Comparison of ENCODE assay signal across 8 cellular contexts in the genomic region with DNA sequence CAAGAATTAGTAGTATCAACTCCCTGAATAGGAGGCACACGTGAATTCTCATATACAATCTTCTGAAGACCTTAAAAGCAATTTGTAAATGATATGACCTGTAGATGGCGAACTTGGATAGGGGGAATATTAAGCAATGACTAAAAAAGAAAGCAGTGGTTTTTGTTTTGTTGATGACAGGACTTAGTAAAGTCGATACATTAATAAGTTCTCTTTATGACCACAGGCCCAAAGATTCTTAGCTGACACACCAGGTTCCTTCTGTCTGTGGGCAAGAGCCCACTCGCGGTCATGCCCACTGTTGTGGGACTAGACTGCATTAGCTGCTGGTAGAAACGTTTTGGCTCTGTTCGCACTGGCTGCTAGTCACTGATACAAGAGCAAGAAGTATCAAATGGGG. TPM values are rescaled to one million over a fixed set of nuclear protein-coding genes. Genes with fewer than 3 reads are reported as not detected.
DNase-seq lines count a peak whose midpoint lies in the region; ATAC-seq and TF ChIP-seq lines count a peak whose summit lies in the region.

No MANE protein-coding gene starts in this region.

- H3K27me3 ChIP-seq in BE2C (peaks cover 14% of the 10 kb centered on the region), MM.1S (replicated peaks; ENCODE audit: insufficient read depth, low read length) (no peaks in the 10 kb centered on the region)

- H3K4me1 ChIP-seq in BE2C (peaks cover 7% of the 10 kb centered on the region; the same call in 1 of the 2 replicates), MM.1S (ENCODE audit: low read length) (no peaks in the 10 kb centered on the region)

- no peaks in the 10 kb centered on the region for H3F3A ChIP-seq in MM.1S (ENCODE audit: insufficient read depth, low read length)

- no peaks in the 10 kb centered on the region for H3K36me3 ChIP-seq in BE2C
- no peaks in the 10 kb centered on the region for H3K36me3 ChIP-seq in MM.1S (replicated peaks; ENCODE audit: insufficient read depth, low read length)

- TF ChIP-seq CTCF in BE2C (IDR thresholded peaks at IDR 0.05; ENCODE audit: low read depth, low read length) (peak; percentile 47), GM12875 (IDR thresholded peaks at IDR 0.05; ENCODE audit: borderline replicate concordance, insufficient read depth, low read depth, low read length) (peak; percentile 13; the same call in 1 of the 2 replicates), MM.1S (IDR thresholded peaks at IDR 0.05; ENCODE audit: low read length) (peak; percentile 67)

- no peak for DNase-seq in BE2C
- DNase-seq in MM.1S = peak; percentile 72
- no peak for DNase-seq in T-helper 17 cell
- peak; percentile 24 for DNase-seq in germinal center (ENCODE audit: low spot score)
- peak; percentile 40 for DNase-seq in smooth muscle cell of the brain vasculature (ENCODE audit: low read depth, low spot score)
- DNase-seq in activated CD8-positive, alpha-beta memory T cell treated with anti-CD3 and anti-CD28 coated beads, Interleukin-2, amount 50 U/mL, for 4 hours = no peak

- H3K79me2 ChIP-seq in MM.1S (ENCODE audit: low read length) = no peaks in the 10 kb centered on the region

- H3K9me2 ChIP-seq in MM.1S (replicated peaks; ENCODE audit: insufficient read depth, low read length) = no peaks in the 10 kb centered on the region

- no peaks in the 10 kb centered on the region for H4K20me1 ChIP-seq in MM.1S (ENCODE audit: insufficient read depth, low read length)

- peak overlapping the region; percentile 2; the same call in 1 of the 2 replicates for H3K9ac ChIP-seq in MM.1S (ENCODE audit: low read length)

- no peak overlapping the region for H3K27ac ChIP-seq in MM.1S (ENCODE audit: low read length)

- no peak overlapping the region for H3K27ac Mint-ChIP-seq in T-helper 17 cell

- H3K36me3 Mint-ChIP-seq in T-helper 17 cell (ENCODE audit: low read depth) = peaks cover 5% of the 10 kb centered on the region

- H3K4me3 ChIP-seq in BE2C (ENCODE audit: low read depth, low read length) (no peak overlapping the region), GM12875 (ENCODE audit: low read depth, low read length) (no peak overlapping the region), MM.1S (ENCODE audit: low read length) (peak overlapping the region; percentile 25; the same call in 1 of the 2 replicates)

- peak overlapping the region; percentile 56 for H2AFZ ChIP-seq in MM.1S (ENCODE audit: low read length)

- peaks cover 8% of the 10 kb centered on the region for H3K4me1 Mint-ChIP-seq in T-helper 17 cell

- no peaks in the 10 kb centered on the region for H3K27me3 Mint-ChIP-seq in T-helper 17 cell

- no peaks in the 10 kb centered on the region for H3K9me3 ChIP-seq in BE2C
- H3K9me3 ChIP-seq in MM.1S (replicated peaks; ENCODE audit: insufficient read depth, low read length) = no peaks in the 10 kb centered on the region
- no peaks in the 10 kb centered on the region for H3K9me3 ChIP-seq in T-helper 17 cell (ENCODE audit: control insufficient read depth, low read length, poor library complexity, severe bottlenecking)

- no peak overlapping the region for H3K4me3 Mint-ChIP-seq in T-helper 17 cell

- peak overlapping the region; percentile 53 for H3K4me2 ChIP-seq in MM.1S (ENCODE audit: low read depth, low read length)

- peak; percentile 74 for ATAC-seq in HG02571 (IDR thresholded peaks at IDR 0.05; ENCODE audit: unreplicated experiment)
- peak; percentile 71 for ATAC-seq in T-helper 17 cell

RNA-seq across cellular contexts. Expression of a gene that starts 30.8 kb away (rescaled TPM):
- polyA plus RNA-seq in BE2C (2012; ENCODE audit: insufficient read depth, insufficient read length, low read depth) = not detected
- 10 to 100 TPM in 1 of 2 donors, 1 to 10 TPM in 1; 7.1 to 18.2 TPM for total RNA-seq in T-helper 17 cell

RNA-seq across cellular contexts. Expression of a gene that starts 42.2 kb away (rescaled TPM):
- polyA plus RNA-seq in BE2C (2012; ENCODE audit: insufficient read depth, insufficient read length, low read depth) = 1.4 TPM
- 10 to 100 TPM; 38.4 to 98.7 TPM for total RNA-seq in T-helper 17 cell

Comparison
In these comparisons a context has a peak if more than half of its experiments do, and no peak if none do; other contexts are left out.
1. DNase-seq: peak in MM.1S (single experiment), germinal center (single experiment) and smooth muscle cell of the brain vasculature (single experiment); none in BE2C (single experiment), T-helper 17 cell (0 of 3) and activated CD8-positive, alpha-beta memory T cell treated with anti-CD3 and anti-CD28 coated beads, Interleukin-2, amount 50 U/mL, for 4 hours (single experiment).
2. CTCF ChIP-seq: peak in every context shown above with its lines; median percentile 67 in MM.1S; 47 in BE2C; 13 in GM12875.